Comparison of ENCODE assay signal across 1 cellular context in genomic region chr11:62880803-62881578, GRCh38.
A peak's percentile ranks its signal among the peaks of the same experiment; 100 is the strongest.
TF ChIP-seq lines count a peak whose summit lies in the region.

SLC3A2 (plus strand) TSS chr11:62880896; CDS start chr11:62881024, 128 bp downstream.

TF ChIP-seq in K562, 482 proteins besides CTCF, POLR2A, EP300 and RAD21 (continued from another document and continues in another):
- no peak for TF ChIP-seq USF2 (CRISPR knock-in tag; IDR thresholded peaks at IDR 0.05)
- TF ChIP-seq UBTF (IDR thresholded peaks at IDR 0.05; ENCODE audit: borderline replicate concordance in 1 of 2, low read depth in 2 of 2, low read length in 2 of 2) = peak; percentile 16 to 70; a peak in 2 of 4 replicates
- TF ChIP-seq FOS (IDR thresholded peaks at IDR 0.05; ENCODE audit: extremely low read depth, insufficient read length) = no peak
- TF ChIP-seq ASH1L (IDR thresholded peaks at IDR 0.05; ENCODE audit: borderline replicate concordance, low read depth, partially characterized antibody) = no peak
- no peak; the same call in 1 of the 2 replicates for TF ChIP-seq ETV1 (tag; conservative IDR thresholded peaks at IDR 0.05; ENCODE audit: low read depth)
- TF ChIP-seq E2F8 (IDR thresholded peaks at IDR 0.05; ENCODE audit: low read depth, partially characterized antibody) = no peak
- peak; percentile 32; the same call in 1 of the 2 replicates for TF ChIP-seq MYNN (IDR thresholded peaks at IDR 0.05)
- TF ChIP-seq MYNN (CRISPR knock-in tag; IDR thresholded peaks at IDR 0.05) = no peak
- TF ChIP-seq CLOCK (CRISPR knock-in tag; IDR thresholded peaks at IDR 0.05; ENCODE audit: borderline replicate concordance) = no peak
- TF ChIP-seq MYBL2 (IDR thresholded peaks at IDR 0.05; ENCODE audit: low read depth) = no peak
- TF ChIP-seq MYBL2 (CRISPR knock-in tag; IDR thresholded peaks at IDR 0.05; ENCODE audit: borderline replicate concordance) = no peak
- TF ChIP-seq ZNF444 (CRISPR knock-in tag; IDR thresholded peaks at IDR 0.05) = no peak
- no peak for TF ChIP-seq HMG20B (CRISPR knock-in tag; IDR thresholded peaks at IDR 0.05)
- peak; percentile 49; the same call in 1 of the 2 replicates for TF ChIP-seq PHTF2 (CRISPR knock-in tag; IDR thresholded peaks at IDR 0.05)
- TF ChIP-seq EGR1 (conservative IDR thresholded peaks at IDR 0.05) = peak; percentile 50; the same call in 1 of the 2 replicates
- no peak for TF ChIP-seq PHB2 (IDR thresholded peaks at IDR 0.05; ENCODE audit: low read depth)
- no peak for TF ChIP-seq BRD4 (IDR thresholded peaks at IDR 0.05)
- TF ChIP-seq ARNT (IDR thresholded peaks at IDR 0.05) = 0 out of 4 replicates have a peak, but pooled peaks of 1 of the 2 experiments have one; percentile 69
- no peak for TF ChIP-seq IRF1 (CRISPR knock-in tag; IDR thresholded peaks at IDR 0.05; ENCODE audit: borderline replicate concordance)
- no peak for TF ChIP-seq SMAD2 (IDR thresholded peaks at IDR 0.05; ENCODE audit: low read depth, low read length)
- TF ChIP-seq ZNF830 (CRISPR knock-in tag; IDR thresholded peaks at IDR 0.05) = peak; percentile 78; the same call in 1 of the 2 replicates
- no peak for TF ChIP-seq ZNF512 (tag; IDR thresholded peaks at IDR 0.05)
- TF ChIP-seq CTBP1 (IDR thresholded peaks at IDR 0.05; ENCODE audit: borderline replicate concordance) = peak; percentile 70
- no peak for TF ChIP-seq ZNF445 (CRISPR knock-in tag; IDR thresholded peaks at IDR 0.05; ENCODE audit: low read depth)
- no peak for TF ChIP-seq ZNF384 (IDR thresholded peaks at IDR 0.05; ENCODE audit: low read depth, low read length)
- TF ChIP-seq ZNF134 (CRISPR knock-in tag; conservative IDR thresholded peaks at IDR 0.05) = no peak
- no peak for TF ChIP-seq CBX8 (IDR thresholded peaks at IDR 0.05; ENCODE audit: borderline replicate concordance, extremely low read depth, low read depth, low read length, poor library complexity, severe bottlenecking)
- peak; percentile 80 for TF ChIP-seq NR3C1 (CRISPR knock-in tag; IDR thresholded peaks at IDR 0.05)
- TF ChIP-seq ZNF77 (CRISPR knock-in tag; IDR thresholded peaks at IDR 0.05) = no peak
- TF ChIP-seq CBX3 (IDR thresholded peaks at IDR 0.05; ENCODE audit: borderline replicate concordance in 1 of 2, low read length in 2 of 2) = peak in 1 of 2 experiments; percentile 11; a peak in 1 of 3 replicates
- TF ChIP-seq CGGBP1 (CRISPR knock-in tag; IDR thresholded peaks at IDR 0.05) = 0 out of 2 replicates have a peak, but pooled peaks have one; percentile 19
- no peak for TF ChIP-seq HDAC3 (IDR thresholded peaks at IDR 0.05; ENCODE audit: borderline replicate concordance, partially characterized antibody)
- no peak for TF ChIP-seq ZNF318 (IDR thresholded peaks at IDR 0.05; ENCODE audit: borderline replicate concordance in 1 of 2, low read depth in 1 of 2)
- no peak; the same call in 1 of the 2 replicates for TF ChIP-seq ZKSCAN1 (IDR thresholded peaks at IDR 0.05; ENCODE audit: low read depth, low read length)
- TF ChIP-seq FOXM1 (IDR thresholded peaks at IDR 0.05; ENCODE audit: low read depth) = no peak
- TF ChIP-seq FOXM1 (CRISPR knock-in tag; IDR thresholded peaks at IDR 0.05; ENCODE audit: low read depth) = peak; percentile 95
- no peak for TF ChIP-seq ZNF354B (CRISPR knock-in tag; IDR thresholded peaks at IDR 0.05)
- TF ChIP-seq ESRRA (IDR thresholded peaks at IDR 0.05; ENCODE audit: borderline replicate concordance, low read depth) = peak; percentile 63
- peak; percentile 67 for TF ChIP-seq CREB1 (IDR thresholded peaks at IDR 0.05)
- peak; percentile 91 for TF ChIP-seq CREB1 (CRISPR knock-in tag; IDR thresholded peaks at IDR 0.05)
- TF ChIP-seq ZBED1 (IDR thresholded peaks at IDR 0.05) = peak; percentile 80
- no peak for TF ChIP-seq SRF (CRISPR knock-in tag; IDR thresholded peaks at IDR 0.05)
- no peak for TF ChIP-seq ZNF239 (CRISPR knock-in tag; IDR thresholded peaks at IDR 0.05)
- no peak; the same call in 1 of the 2 replicates for TF ChIP-seq NFE2 (IDR thresholded peaks at IDR 0.05; ENCODE audit: low read depth)
- TF ChIP-seq MBD2 (IDR thresholded peaks at IDR 0.05; ENCODE audit: borderline replicate concordance, low read depth) = peak; percentile 76; the same call in 1 of the 2 replicates
- TF ChIP-seq PTRF (tag; IDR thresholded peaks at IDR 0.05) = no peak
- no peak; the same call in 1 of the 2 replicates for TF ChIP-seq SNIP1 (IDR thresholded peaks at IDR 0.05; ENCODE audit: low read depth)
- TF ChIP-seq CBX5 (IDR thresholded peaks at IDR 0.05; ENCODE audit: borderline replicate concordance, low read depth) = peak; percentile 8; the same call in 1 of the 2 replicates
